In genomic region chr5:103375356-103375755, GRCh38 we compare ENCODE assay signal across 1 cellular context.
TF ChIP-seq lines count a peak whose summit lies in the region.

No MANE protein-coding gene starts in this region.

TF ChIP-seq in SK-N-SH, 30 proteins besides CTCF, POLR2A, EP300 and RAD21 (continued from another document):
- no peak for TF ChIP-seq USF1 (IDR thresholded peaks at IDR 0.05; ENCODE audit: borderline replicate concordance, low read depth)
- no peak for TF ChIP-seq ELF1 (IDR thresholded peaks at IDR 0.05)
